27 cellular contexts compared by ENCODE assay signal in genomic region chr17:6048486-6048885, GRCh38. TPM values are rescaled to one million over a fixed set of nuclear protein-coding genes. Genes with fewer than 3 reads are reported as not detected.
"Had no signal": no experiment of that assay in that cellular context is flagged by ENCODE, and none has a peak within 500 bp of the region (broad histone marks: within the 10 kb centered on the region; RNA-seq: fewer than 3 reads in every experiment).

No MANE protein-coding gene starts in this region.

- H3K4me3 ChIP-seq: MG63, Peyer's patch had no signal

- H3K9me3 Mint-ChIP-seq: activated B cell treated with CpG ODN at 0.5 μM for 24 hours; activated CD4-positive, alpha-beta T cell treated with anti-CD3 and anti-CD28 coated beads, Interleukin-2, amount 10 ng/mL, durations not matched to agents 24 days and 14 days; activated naive CD4-positive, alpha-beta T cell treated with anti-CD3 and anti-CD28 coated beads for 36 hours; activated T-helper 17 cell treated with anti-CD3 and anti-CD28 coated beads, Interleukin-2, amount 50 U/mL, for 72 hours; central memory CD8-positive, alpha-beta T cell had no signal

- H3K9me3 ChIP-seq: MG63, Peyer's patch had no signal

- H3K4me1 Mint-ChIP-seq: activated B cell treated with CpG ODN at 0.5 μM for 24 hours; activated CD4-positive, alpha-beta T cell treated with anti-CD3 and anti-CD28 coated beads, Interleukin-2, amount 10 ng/mL, durations not matched to agents 24 days and 14 days; activated T-helper 17 cell treated with anti-CD3 and anti-CD28 coated beads, Interleukin-2, amount 50 U/mL, for 72 hours; central memory CD8-positive, alpha-beta T cell had no signal

- DNase-seq: activated B cell treated with CpG ODN at 0.5 μM for 24 hours; activated CD4-positive, alpha-beta T cell treated with anti-CD3 and anti-CD28 coated beads for 1 hour; activated CD4-positive, alpha-beta T cell treated with anti-CD3 and anti-CD28 coated beads, Interleukin-2, amount 10 ng/mL, durations not matched to agents 24 days and 14 days; activated CD4-positive, alpha-beta T cell treated with anti-CD3 and anti-CD28 coated beads, Interleukin-2, amount 50 U/mL, for 48 hours; activated CD8-positive, alpha-beta memory T cell treated with anti-CD3 and anti-CD28 coated beads for 24 hours; activated gamma-delta T cell; activated naive CD4-positive, alpha-beta T cell treated with anti-CD3 and anti-CD28 coated beads for 36 hours; activated T-cell treated with anti-CD3 and anti-CD28 coated beads for 4 hours; activated T-cell treated with anti-CD3 and anti-CD28 coated beads, Interleukin-2, amount 50 U/mL, for 48 hours; amygdala; MG63; MV-4-11; NCI-H1105 treated with DMSO at 0.1 percent for 48 hours; NCI-H1436 treated with DMSO at 0.1 percent for 48 hours; NCI-H187; NCI-H2171; NCI-H2227 treated with DMSO at 0.1 percent for 48 hours; NCI-H526; NK-92 treated with Interleukin-12 subunit alpha and Interleukin-12 subunit beta, amount 100 ng/mL, for 24 hours; Peyer's patch; SHP77; T-helper 2 cell; T1000 had no signal

- H3K4me1 ChIP-seq: Peyer's patch had no signal

- H3K36me3 ChIP-seq: MG63, Peyer's patch had no signal

- H3K27ac Mint-ChIP-seq: activated B cell treated with CpG ODN at 0.5 μM for 24 hours; activated CD4-positive, alpha-beta T cell treated with anti-CD3 and anti-CD28 coated beads, Interleukin-2, amount 10 ng/mL, durations not matched to agents 24 days and 14 days; activated naive CD4-positive, alpha-beta T cell treated with anti-CD3 and anti-CD28 coated beads for 36 hours; activated naive CD8-positive, alpha-beta T cell; activated T-helper 17 cell treated with anti-CD3 and anti-CD28 coated beads, Interleukin-2, amount 50 U/mL, for 72 hours had no signal

- H3K4me3 Mint-ChIP-seq: activated B cell treated with CpG ODN at 0.5 μM for 24 hours; activated CD4-positive, alpha-beta T cell treated with anti-CD3 and anti-CD28 coated beads, Interleukin-2, amount 10 ng/mL, durations not matched to agents 24 days and 14 days; activated naive CD4-positive, alpha-beta T cell treated with anti-CD3 and anti-CD28 coated beads for 36 hours; activated naive CD8-positive, alpha-beta T cell; activated T-helper 17 cell treated with anti-CD3 and anti-CD28 coated beads, Interleukin-2, amount 50 U/mL, for 72 hours; brain; central memory CD8-positive, alpha-beta T cell had no signal

- H3K27me3 ChIP-seq: MG63, Peyer's patch had no signal

- H3K27me3 Mint-ChIP-seq: brain had no signal

- ATAC-seq: activated T-helper 17 cell treated with anti-CD3 and anti-CD28 coated beads, Interleukin-2, amount 50 U/mL, for 72 hours had no signal

- H3K27ac ChIP-seq: Peyer's patch had no signal

- H3K36me3 Mint-ChIP-seq: activated naive CD8-positive, alpha-beta T cell; brain had no signal

RNA-seq across cellular contexts. Expression of gene WSCD1, which starts 21.7 kb away (rescaled TPM):
- total RNA-seq: activated B cell treated with CpG ODN at 0.5 μM for 24 hours; activated CD4-positive, alpha-beta T cell treated with anti-CD3 and anti-CD28 coated beads, Interleukin-2, amount 10 ng/mL, durations not matched to agents 24 days and 14 days; activated T-helper 17 cell treated with anti-CD3 and anti-CD28 coated beads, Interleukin-2, amount 50 U/mL, for 72 hours had no signal
